8 cellular contexts compared by ENCODE assay signal in genomic region chr3:13414040-13414729, GRCh38. TPM values are rescaled to one million over a fixed set of nuclear protein-coding genes. Genes with fewer than 3 reads are reported as not detected.
DNase-seq lines count a peak whose midpoint lies in the region; ATAC-seq and TF ChIP-seq lines count a peak whose summit lies in the region.

No MANE protein-coding gene starts in this region.

- peak overlapping the region; percentile 75 for H3K4me3 Mint-ChIP-seq in activated naive CD4-positive, alpha-beta T cell treated with anti-CD3 and anti-CD28 coated beads, Interleukin-2, amount 10 ng/mL, durations not matched to agents 7 days and 5 days
- no peak overlapping the region for H3K4me3 Mint-ChIP-seq in neural crest cell
- H3K4me3 Mint-ChIP-seq in endothelial cell (ENCODE audit: unreplicated experiment): no peak overlapping the region

- peaks cover under 1% of the 10 kb centered on the region for H3K9me3 Mint-ChIP-seq in activated naive CD4-positive, alpha-beta T cell treated with anti-CD3 and anti-CD28 coated beads, Interleukin-2, amount 10 ng/mL, durations not matched to agents 7 days and 5 days
- H3K9me3 Mint-ChIP-seq in neural crest cell: no peaks in the 10 kb centered on the region
- H3K9me3 Mint-ChIP-seq in endothelial cell (ENCODE audit: unreplicated experiment): no peaks in the 10 kb centered on the region

- no peaks in the 10 kb centered on the region for H3K36me3 ChIP-seq in sigmoid colon

- H3K4me3 ChIP-seq in sigmoid colon: no peak overlapping the region

- intact Hi-C loops in sigmoid colon (cut with DNase I): no loop called here

- H3K27ac Mint-ChIP-seq in activated naive CD4-positive, alpha-beta T cell treated with anti-CD3 and anti-CD28 coated beads, Interleukin-2, amount 10 ng/mL, durations not matched to agents 7 days and 5 days: peak overlapping the region; percentile 90
- H3K27ac Mint-ChIP-seq in neural crest cell (ENCODE audit: unreplicated experiment) (peak overlapping the region; percentile 43), endothelial cell (ENCODE audit: unreplicated experiment) (no peak overlapping the region)

- H3K9me3 ChIP-seq in sigmoid colon: no peaks in the 10 kb centered on the region

- WGBS in sigmoid colon, 2 donors: 47 to 72% methylated on average over 14 of the region's 14 CpGs

- no peak for TF ChIP-seq EP300 in sigmoid colon (IDR thresholded peaks at IDR 0.05)

- TF ChIP-seq POLR2A in sigmoid colon (IDR thresholded peaks at IDR 0.05): no peak

- H3K4me1 Mint-ChIP-seq in activated naive CD4-positive, alpha-beta T cell treated with anti-CD3 and anti-CD28 coated beads, Interleukin-2, amount 10 ng/mL, durations not matched to agents 7 days and 5 days: peaks cover 72% of the 10 kb centered on the region
- H3K4me1 Mint-ChIP-seq in neural crest cell (peaks cover 18% of the 10 kb centered on the region), endothelial cell (ENCODE audit: unreplicated experiment) (no peaks in the 10 kb centered on the region)

- TF ChIP-seq CTCF in neural crest cell (conservative IDR thresholded peaks at IDR 0.05) (no peak), sigmoid colon (IDR thresholded peaks at IDR 0.05) (no peak), endothelial cell (IDR thresholded peaks at IDR 0.05; ENCODE audit: unreplicated experiment) (no peak)

- no peaks in the 10 kb centered on the region for H3K27me3 Mint-ChIP-seq in activated naive CD4-positive, alpha-beta T cell treated with anti-CD3 and anti-CD28 coated beads, Interleukin-2, amount 10 ng/mL, durations not matched to agents 7 days and 5 days
- no peaks in the 10 kb centered on the region for H3K27me3 Mint-ChIP-seq in neural crest cell (ENCODE audit: low read depth)
- H3K27me3 Mint-ChIP-seq in endothelial cell (ENCODE audit: unreplicated experiment): peaks cover 6% of the 10 kb centered on the region

- H3K27me3 ChIP-seq in sigmoid colon: peaks cover 0 to 3% (median 0%) of the 10 kb centered on the region in 3 donors

- peak; percentile 80 for ATAC-seq in HG03060 (IDR thresholded peaks at IDR 0.05; ENCODE audit: low read depth, unreplicated experiment)

- H3K4me1 ChIP-seq in sigmoid colon: peaks cover 0 to 4% (median 2%) of the 10 kb centered on the region in 4 donors

- H3K36me3 Mint-ChIP-seq in activated naive CD4-positive, alpha-beta T cell treated with anti-CD3 and anti-CD28 coated beads, Interleukin-2, amount 10 ng/mL, durations not matched to agents 7 days and 5 days: peaks cover 41% of the 10 kb centered on the region
- H3K36me3 Mint-ChIP-seq in neural crest cell (ENCODE audit: low read depth) (peaks cover under 1% of the 10 kb centered on the region), endothelial cell (ENCODE audit: low read depth, unreplicated experiment) (no peaks in the 10 kb centered on the region)

- no peak overlapping the region for H3K27ac ChIP-seq in sigmoid colon

- CTCF ChIA-PET in activated naive CD4-positive, alpha-beta T cell treated with anti-CD3 and anti-CD28 coated beads, Interleukin-2, amount 10 ng/mL, durations not matched to agents 7 days and 5 days (lab: Charles Lee): interaction anchor here (1.0 to 6.7 kb wide), 2 partner anchors 14 to 38 kb away, joined by 3 to 48 read pairs; no protein-coding TSS in a partner anchor

- DNase-seq in DMS53 (lab: John Stamatoyannopoulos, UW) (peak; percentile 1), DMS53 treated with DMSO at 0.1 percent for 48 hours (lab: John Stamatoyannopoulos, UW; ENCODE audit: unreplicated experiment) (no peak), SKM-1 (lab: John Stamatoyannopoulos, UW; ENCODE audit: unreplicated experiment) (peak; percentile 100), neural crest cell (ENCODE audit: low read depth, low spot score) (no peak), sigmoid colon (no peak), endothelial cell (ENCODE audit: low spot score) (no peak)
- DNase-seq in activated naive CD4-positive, alpha-beta T cell treated with anti-CD3 and anti-CD28 coated beads, Interleukin-2, amount 10 ng/mL, durations not matched to agents 7 days and 5 days: peak; percentile 84

RNA-seq across cellular contexts. Expression of gene NUP210, which starts 5.9 kb away (rescaled TPM):
- total RNA-seq in neural crest cell (59.4 and 59.5 TPM in 2 replicates), sigmoid colon (1 to 10 TPM; 1.4 to 6.1 (median 3.1) TPM), endothelial cell (ENCODE audit: unreplicated experiment) (3.0 TPM)
- polyA plus RNA-seq in sigmoid colon: 10 to 100 TPM in 1 of 3 donors, 1 to 10 TPM in 1, under 1 TPM in 1; under 0.01 to 26.4 (median 2.1) TPM

Comparison
In these comparisons a context has a peak if more than half of its experiments do, and no peak if none do; other contexts are left out.
1. DNase-seq: peak in DMS53 (single experiment), SKM-1 (single experiment) and activated naive CD4-positive, alpha-beta T cell treated with anti-CD3 and anti-CD28 coated beads, Interleukin-2, amount 10 ng/mL, durations not matched to agents 7 days and 5 days (single experiment); none in DMS53 treated with DMSO at 0.1 percent for 48 hours (single experiment), neural crest cell (single experiment), sigmoid colon (single experiment) and endothelial cell (single experiment).